Comparison of ENCODE assay signal across 11 cellular contexts in the genomic region with DNA sequence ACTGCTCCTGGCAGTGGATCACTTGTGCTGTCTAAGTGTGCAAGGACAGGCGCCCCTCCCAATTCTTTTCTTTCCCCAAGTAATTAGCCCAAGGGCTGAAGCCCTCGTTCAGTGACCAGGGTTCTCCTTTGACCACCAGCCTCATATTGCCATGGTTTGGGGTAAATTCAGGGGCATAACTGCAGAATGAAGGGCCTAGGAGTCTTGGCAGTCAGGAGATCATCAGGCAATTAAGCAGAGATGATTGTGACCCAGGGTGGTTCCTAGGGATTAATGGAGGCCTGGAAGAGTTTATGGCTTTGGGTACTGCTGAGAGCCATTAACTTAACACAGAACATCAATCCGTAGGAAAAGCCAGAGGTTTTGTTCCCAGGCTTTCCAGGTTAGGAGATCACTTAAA.
DNase-seq lines count a peak whose midpoint lies in the region; ATAC-seq and TF ChIP-seq lines count a peak whose summit lies in the region.
"Had no signal": no experiment of that assay in that cellular context is flagged by ENCODE, and none has a peak within 500 bp of the region (broad histone marks: within the 10 kb centered on the region; RNA-seq: fewer than 3 reads in every experiment).

No MANE protein-coding gene starts in this region.

- H4K20me1 ChIP-seq in SK-N-SH (ENCODE audit: insufficient read depth) = no peaks in the 10 kb centered on the region

- no peaks in the 10 kb centered on the region for H3K79me2 ChIP-seq in SK-N-SH (ENCODE audit: insufficient read depth)

- no peaks in the 10 kb centered on the region for H3K9me2 ChIP-seq in SK-N-SH

- peak overlapping the region in 6 of 8 donors; percentile 2 to 87 (median 78) for H3K4me3 Mint-ChIP-seq in CD4-positive, alpha-beta memory T cell
- H3K4me3 Mint-ChIP-seq in effector memory CD8-positive, alpha-beta T cell = peak overlapping the region; percentile 79 to 82

- peaks cover 0 to 8% (median 0%) of the 10 kb centered on the region in 8 donors for H3K9me3 Mint-ChIP-seq in CD4-positive, alpha-beta memory T cell
- no peaks in the 10 kb centered on the region for H3K9me3 Mint-ChIP-seq in effector memory CD8-positive, alpha-beta T cell

- H3K27ac ChIP-seq in CD4-positive, alpha-beta memory T cell (ENCODE audit: low read depth, low read length) = peak overlapping the region; percentile 59
- H3K27ac ChIP-seq in RWPE1 (peak overlapping the region; percentile 33), SK-N-SH (ENCODE audit: low read depth in 2 of 2, low read length in 1 of 2) (no peak overlapping the region)
- H3K27ac ChIP-seq: neutrophil had no signal

- H3K9ac ChIP-seq in SK-N-SH = no peak overlapping the region

- 94% methylated on average over 3 of the region's 3 CpGs for WGBS in SK-N-SH (ENCODE audit: low lambda C conversion rate)

- H3K4me1 Mint-ChIP-seq in CD4-positive, alpha-beta memory T cell = peaks cover 45 to 65% (median 55%) of the 10 kb centered on the region in 4 donors
- peaks cover 50 to 60% of the 10 kb centered on the region in 2 donors for H3K4me1 Mint-ChIP-seq in effector memory CD8-positive, alpha-beta T cell (ENCODE audit: low read depth in 2 of 2)

- no peak overlapping the region for H3K4me2 ChIP-seq in SK-N-SH

- H3F3A ChIP-seq in SK-N-SH (replicated peaks; ENCODE audit: insufficient read depth) = peaks cover 6% of the 10 kb centered on the region

- no peak for TF ChIP-seq RAD21 in SK-N-SH (IDR thresholded peaks at IDR 0.05; ENCODE audit: low read length)

- H2AFZ ChIP-seq in SK-N-SH (ENCODE audit: low read depth) = no peak overlapping the region

- no peaks in the 10 kb centered on the region for H3K27me3 ChIP-seq in CD4-positive, alpha-beta memory T cell (ENCODE audit: insufficient read depth, low read length)
- no peaks in the 10 kb centered on the region for H3K27me3 ChIP-seq in SK-N-SH (ENCODE audit: insufficient read depth)
- H3K27me3 ChIP-seq: neutrophil had no signal

- DNase-seq in CD4-positive, alpha-beta memory T cell = no peak
- DNase-seq in RWPE1 (ENCODE audit: low spot score) (no peak), posterior vena cava (ENCODE audit: low spot score) (peak; percentile 10), 8988T (no peak), DMS114 treated with DMSO at 0.1 percent for 48 hours (lab: John Stamatoyannopoulos, UW; ENCODE audit: unreplicated experiment) (no peak), SK-N-SH (no peak)
- no peak for DNase-seq in effector memory CD8-positive, alpha-beta T cell
- DNase-seq in stimulated activated CD4-positive, alpha-beta T cell treated with anti-CD3 and anti-CD28 coated beads, Interleukin-12 subunit alpha, Interleukin-12 subunit beta, amount 100 ng/mL, for 4 hours = no peak
- DNase-seq: NCI-H345 had no signal

- CTCF ChIA-PET in CD4-positive, alpha-beta memory T cell (lab: Charles Lee; ENCODE audit: partially characterized antibody) = interaction anchor here (1.5 kb wide), 1 partner anchor 48 kb away, joined by 3 read pairs; no protein-coding TSS in a partner anchor
- CTCF ChIA-PET in RWPE1 (lab: Yijun Ruan, JAX) = no interaction called here
- CTCF ChIA-PET in SK-N-SH (lab: Yijun Ruan, JAX) = interaction anchor here (1.3 to 1.5 kb wide), 2 partner anchors 11 to 36 kb away, joined by 3 to 4 read pairs; no protein-coding TSS in a partner anchor

- TF ChIP-seq CTCF in RWPE1 (conservative IDR thresholded peaks at IDR 0.05; ENCODE audit: low read depth) = no peak
- TF ChIP-seq CTCF in SK-N-SH (IDR thresholded peaks at IDR 0.05) = no peak

- H3K27me3 Mint-ChIP-seq in CD4-positive, alpha-beta memory T cell = peaks cover 0 to 3% of the 10 kb centered on the region in 2 donors
- H3K27me3 Mint-ChIP-seq in effector memory CD8-positive, alpha-beta T cell = no peaks in the 10 kb centered on the region

- peaks cover 31 to 50% of the 10 kb centered on the region in 2 donors for H3K36me3 Mint-ChIP-seq in CD4-positive, alpha-beta memory T cell
- H3K36me3 Mint-ChIP-seq in effector memory CD8-positive, alpha-beta T cell (ENCODE audit: insufficient read depth) = peaks cover 39% of the 10 kb centered on the region

- intact Hi-C loops in CD4-positive, alpha-beta memory T cell (cut with micrococcal nuclease) = loop anchor here (1.0 to 5.0 kb wide), 5 partner anchors 30 to 601 kb away; a partner anchor contains a TSS
- intact Hi-C loops in posterior vena cava (cut with DNase I) = no loop called here

- H3K27ac Mint-ChIP-seq in CD4-positive, alpha-beta memory T cell = peak overlapping the region; percentile 84 to 99 (median 92)
- peak overlapping the region; percentile 96 to 99 for H3K27ac Mint-ChIP-seq in effector memory CD8-positive, alpha-beta T cell

- POLR2A ChIA-PET in CD4-positive, alpha-beta memory T cell (lab: Charles Lee; ENCODE audit: partially characterized antibody) = interaction anchor here (0.7 to 4.0 kb wide), 7 partner anchors 7 to 189 kb away, joined by 3 to 29 read pairs (median 4); no protein-coding TSS in a partner anchor
- POLR2A ChIA-PET in RWPE1 (lab: Yijun Ruan, JAX; ENCODE audit: low non-redundant PET) = no interaction called here
- POLR2A ChIA-PET in SK-N-SH (lab: Yijun Ruan, JAX) = no interaction called here

- H3K4me1 ChIP-seq in CD4-positive, alpha-beta memory T cell (ENCODE audit: insufficient read depth, low read length) = peaks cover 60% of the 10 kb centered on the region
- peaks cover 8 to 11% of the 10 kb centered on the region in 2 experiments; a peak in 2 of 4 replicates for H3K4me1 ChIP-seq in SK-N-SH (ENCODE audit: control insufficient read depth in 1 of 2, insufficient read depth in 2 of 2, low read depth in 1 of 2, low read length in 1 of 2)

- H3K9me3 ChIP-seq in CD4-positive, alpha-beta memory T cell (ENCODE audit: control insufficient read depth in 1 of 2, low read length in 2 of 2) = no peaks in the 10 kb centered on the region
- no peaks in the 10 kb centered on the region for H3K9me3 ChIP-seq in SK-N-SH
- H3K9me3 ChIP-seq: neutrophil had no signal

- no peak for ATAC-seq in effector memory CD8-positive, alpha-beta T cell (replicated peaks)
- ATAC-seq: esophagus mucosa had no signal

- H3K4me3 ChIP-seq in CD4-positive, alpha-beta memory T cell (ENCODE audit: low read length in 2 of 2) = no peak overlapping the region
- no peak overlapping the region for H3K4me3 ChIP-seq in SK-N-SH (ENCODE audit: low read depth in 2 of 2, low read length in 1 of 2)

- H3K36me3 ChIP-seq in CD4-positive, alpha-beta memory T cell (ENCODE audit: insufficient read depth, low read length) = no peaks in the 10 kb centered on the region
- peaks cover 7 to 10% of the 10 kb centered on the region in 2 experiments for H3K36me3 ChIP-seq in SK-N-SH (replicated peaks in 1 of 2; ENCODE audit: control insufficient read depth in 1 of 2, insufficient read depth in 2 of 2, low read length in 1 of 2)

- TF ChIP-seq EP300 in SK-N-SH (IDR thresholded peaks at IDR 0.05; ENCODE audit: borderline replicate concordance in 1 of 2, low read depth in 1 of 2, low read length in 1 of 2) = no peak

TF ChIP-seq in SK-N-SH, 30 proteins besides CTCF, POLR2A, EP300 and RAD21:
- no peak for TF ChIP-seq CHD2 (IDR thresholded peaks at IDR 0.05; ENCODE audit: low read length, partially characterized antibody)

Comparison
In these comparisons a context has a peak if more than half of its experiments do, and no peak if none do; other contexts are left out.
1. H3K27ac ChIP-seq: peak in CD4-positive, alpha-beta memory T cell (single experiment) and RWPE1 (single experiment); none in SK-N-SH (0 of 2).